In the genomic region with DNA sequence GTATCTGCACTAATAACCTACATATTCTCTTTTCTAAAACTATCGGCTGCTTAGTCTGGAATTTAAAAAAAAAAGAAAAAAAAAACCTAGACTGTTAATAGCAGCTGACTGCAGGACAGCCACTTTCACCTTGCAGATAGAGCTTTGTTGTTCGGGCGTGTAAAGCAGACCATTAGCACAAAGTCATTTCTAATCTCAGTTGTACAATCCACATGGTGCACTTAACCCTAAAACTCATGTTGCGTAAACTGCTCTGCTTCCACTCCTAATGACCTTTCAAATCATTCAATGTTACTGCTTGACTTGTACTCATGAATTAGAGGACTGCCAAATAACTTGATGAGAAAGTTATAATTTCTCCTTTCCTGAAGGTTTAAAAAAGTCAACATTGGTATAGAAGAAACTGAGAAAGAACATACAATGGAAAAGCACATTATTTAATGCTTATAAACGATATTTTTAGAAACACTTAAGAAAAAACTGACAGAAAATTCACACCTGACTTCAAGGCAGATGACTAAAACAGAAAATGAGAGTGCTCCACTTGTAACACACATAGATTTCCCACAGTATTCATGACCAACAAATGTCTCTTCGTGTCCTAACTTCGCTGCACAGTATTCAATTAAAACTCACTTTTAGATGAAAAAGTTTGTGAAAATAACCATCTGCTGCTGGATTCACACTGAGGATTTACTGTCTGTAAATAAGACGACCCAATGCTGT, we compare ENCODE assay signal across 11 cellular contexts. TPM values are rescaled to one million over a fixed set of nuclear protein-coding genes. Genes with fewer than 3 reads are reported as not detected.
DNase-seq lines count a peak whose midpoint lies in the region; ATAC-seq and TF ChIP-seq lines count a peak whose summit lies in the region.
"Had no signal": no experiment of that assay in that cellular context is flagged by ENCODE, and none has a peak within 500 bp of the region (broad histone marks: within the 10 kb centered on the region; RNA-seq: fewer than 3 reads in every experiment).

No MANE protein-coding gene starts in this region.

- H3K27ac ChIP-seq in Panc1 (ENCODE audit: low read length) = no peak overlapping the region; the same call in 1 of the 2 replicates

- H3K9me3 ChIP-seq in HAP-1 (no peaks in the 10 kb centered on the region), Panc1 (ENCODE audit: control insufficient read depth, insufficient read depth, low read depth, low read length) (no peaks in the 10 kb centered on the region)

- in situ Hi-C loops in HAP-1 (cut with MboI; ENCODE audit: low sequenced_read_pairs) (no loop called here), Panc1 (cut with HindIII; ENCODE audit: low pct_unique_long_range_greater_than_20kb, low sequenced_read_pairs) (no loop called here)

- DNase-seq in HAP-1 (ENCODE audit: low spot score in 2 of 2) (peak in 1 of 2 experiments; percentile 18), Panc1 (ENCODE audit: low read depth, low spot score) (no peak), left ventricle myocardium superior (no peak), retina (peak; percentile 30), SIG-M5 treated with dmso at 0.1 percent for 504 hours (lab: John Stamatoyannopoulos, UW; ENCODE audit: unreplicated experiment) (no peak), GM03348 (ENCODE audit: low spot score) (no peak)
- DNase-seq in effector CD4-positive, alpha-beta T cell = no peak
- DNase-seq: activated CD8-positive, alpha-beta memory T cell treated with anti-CD3 and anti-CD28 coated beads for 24 hours; NCI-H187 treated with DMSO at 0.1 percent for 48 hours; stimulated activated CD4-positive, alpha-beta T cell treated with anti-CD3 and anti-CD28 coated beads, Interleukin-1b, Interleukin-23, amount 100 ng/mL, for 48 hours had no signal

- POLR2A ChIA-PET in Panc1 (lab: Charles Lee) = no interaction called here

- TSS peak; percentile 69 for BruUV-seq in Panc1 (replicated peaks; lab: Mats Ljungman, UMichigan)

- intact Hi-C loops in Panc1 (cut with micrococcal nuclease; ENCODE audit: unreplicated experiment) (no loop called here), left ventricle myocardium superior (cut with micrococcal nuclease) (no loop called here)

- H3K4me1 ChIP-seq in HAP-1 = peaks cover 29% of the 10 kb centered on the region
- no peaks in the 10 kb centered on the region; the same call in 1 of the 2 replicates for H3K4me1 ChIP-seq in Panc1 (ENCODE audit: control insufficient read depth, insufficient read depth, low read length)

- H3K36me3 ChIP-seq in HAP-1 (replicated peaks) = no peaks in the 10 kb centered on the region; the same call in 1 of the 2 replicates
- H3K36me3 ChIP-seq in Panc1 (ENCODE audit: control insufficient read depth, insufficient read depth, low read length) = no peaks in the 10 kb centered on the region

- H3K27me3 ChIP-seq in HAP-1 (ENCODE audit: low read depth) (no peaks in the 10 kb centered on the region), Panc1 (ENCODE audit: control insufficient read depth, insufficient read depth, low read length) (no peaks in the 10 kb centered on the region)

- CTCF ChIA-PET in Panc1 (lab: Charles Lee) = no interaction called here

- ATAC-seq in Panc1 (no peak), left ventricle myocardium superior (peak; percentile 43)

- H3K4me3 ChIP-seq in HAP-1 = peak overlapping the region; percentile 81
- peak overlapping the region; percentile 4 to 63; a peak in 3 of 4 replicates for H3K4me3 ChIP-seq in Panc1 (ENCODE audit: low read depth in 2 of 2, low read length in 2 of 2)

- TF ChIP-seq CTCF in Panc1 (IDR thresholded peaks at IDR 0.05) = no peak

RNA-seq across cellular contexts. Expression of a gene that starts 2.6 kb away (rescaled TPM):
- total RNA-seq in Panc1 (2021; ENCODE audit: unreplicated experiment) = 42.3 TPM
- 21.9 TPM for polyA plus RNA-seq in Panc1 (2012; ENCODE audit: insufficient read length)
- 321 TPM for total RNA-seq in left ventricle myocardium superior
- total RNA-seq: mononuclear cell had no signal
